In genomic region chr4:25378130-25378743, GRCh38 we compare ENCODE assay signal across 9 cellular contexts. TPM values are rescaled to one million over a fixed set of nuclear protein-coding genes. Genes with fewer than 3 reads are reported as not detected.
DNase-seq lines count a peak whose midpoint lies in the region; ATAC-seq and TF ChIP-seq lines count a peak whose summit lies in the region.
"Had no signal": no experiment of that assay in that cellular context is flagged by ENCODE, and none has a peak within 500 bp of the region (broad histone marks: within the 10 kb centered on the region; RNA-seq: fewer than 3 reads in every experiment).

No MANE protein-coding gene starts in this region.

- H3K79me2 ChIP-seq in DND-41 (ENCODE audit: insufficient read depth, low read length) (peaks cover 41% of the 10 kb centered on the region), PC-3 (ENCODE audit: low read length) (peaks cover 27% of the 10 kb centered on the region)

- TF ChIP-seq CTCF in DND-41 (IDR thresholded peaks at IDR 0.05; ENCODE audit: borderline replicate concordance, extremely low read depth, low read length, poor library complexity, severe bottlenecking): no peak
- TF ChIP-seq CTCF in PC-3 (conservative IDR thresholded peaks at IDR 0.05; ENCODE audit: low read depth, low read length): no peak
- TF ChIP-seq CTCF in fibroblast of pulmonary artery (IDR thresholded peaks at IDR 0.05; ENCODE audit: low read length, missing control alignments): no peak
- no peak for TF ChIP-seq CTCF in sigmoid colon (IDR thresholded peaks at IDR 0.05)

- H3K36me3 ChIP-seq in DND-41 (ENCODE audit: insufficient read depth, low read length) (peaks cover 43% of the 10 kb centered on the region), PC-3 (ENCODE audit: low read depth, low read length) (no peaks in the 10 kb centered on the region; the same call in 1 of the 2 replicates), sigmoid colon (peaks cover 0 to 30% (median 4%) of the 10 kb centered on the region in 4 donors)

- H3K9ac ChIP-seq in DND-41 (ENCODE audit: low read depth, low read length) (peak overlapping the region; percentile 77), PC-3 (ENCODE audit: low read length) (peak overlapping the region; percentile 89)

- CTCF ChIA-PET in PC-3 (lab: Charles Lee): no interaction called here

- H3K4me1 Mint-ChIP-seq in stimulated activated memory B cell treated with anti-CD40 and anti-IgM and Interleukin-4, amounts not matched to agents 10 μg/mL and 1 μg/mL and 100 μg/mL, for 72 hours: peaks cover 6% of the 10 kb centered on the region

- ATAC-seq in DND-41 (ENCODE audit: insufficient read depth, low read depth): no peak
- ATAC-seq in PC-3: no peak
- ATAC-seq in stimulated activated memory B cell treated with anti-CD40 and anti-IgM and Interleukin-4, amounts not matched to agents 10 μg/mL and 1 μg/mL and 100 μg/mL, for 72 hours: no peak
- ATAC-seq in HG03354 (IDR thresholded peaks at IDR 0.05; ENCODE audit: poor library complexity, severe bottlenecking, unreplicated experiment): no peak
- no peak for ATAC-seq in activated CD4-positive, CD25-positive, alpha-beta regulatory T cell treated with anti-CD3 and anti-CD28 coated beads, Interleukin-2, amount 50 U/mL, for 24 hours

- peaks cover 20% of the 10 kb centered on the region for H3K36me3 Mint-ChIP-seq in stimulated activated memory B cell treated with anti-CD40 and anti-IgM and Interleukin-4, amounts not matched to agents 10 μg/mL and 1 μg/mL and 100 μg/mL, for 72 hours

- H2AFZ ChIP-seq in DND-41 (ENCODE audit: low read depth, low read length) (peak overlapping the region; percentile 84; the same call in 1 of the 2 replicates), PC-3 (ENCODE audit: low read length) (peak overlapping the region; percentile 82)

- H3K4me2 ChIP-seq in DND-41 (ENCODE audit: insufficient read depth, low read length) (peak overlapping the region; percentile 78), PC-3 (ENCODE audit: low read length) (peak overlapping the region; percentile 91)

- no TSS peak for BruUV-seq in PC-3 (replicated peaks; lab: Mats Ljungman, UMichigan)

- intact Hi-C loops in PC-3 (cut with micrococcal nuclease) (no loop called here), sigmoid colon (cut with DNase I) (loop anchor here (5.0 to 10.0 kb wide), 3 partner anchors 146 to 793 kb away; partner anchors contain the start of genes DHX15 and PI4K2B)

- H4K20me1 ChIP-seq in DND-41 (ENCODE audit: insufficient read depth, low read length) (no peaks in the 10 kb centered on the region; the same call in 1 of the 2 replicates), PC-3 (ENCODE audit: low read length) (no peaks in the 10 kb centered on the region)

- no peaks in the 10 kb centered on the region for H3K9me2 ChIP-seq in PC-3 (replicated peaks; ENCODE audit: low read length)

- peaks cover 27% of the 10 kb centered on the region for H3K4me1 ChIP-seq in DND-41 (ENCODE audit: insufficient read depth, low read length)
- peaks cover 12% of the 10 kb centered on the region for H3K4me1 ChIP-seq in PC-3 (ENCODE audit: insufficient read depth, low read length)
- H3K4me1 ChIP-seq in sigmoid colon: peaks cover 0 to 22% (median 19%) of the 10 kb centered on the region in 4 donors

- no peak overlapping the region for H3K27ac Mint-ChIP-seq in stimulated activated memory B cell treated with anti-CD40 and anti-IgM and Interleukin-4, amounts not matched to agents 10 μg/mL and 1 μg/mL and 100 μg/mL, for 72 hours

- H3K4me3 ChIP-seq in DND-41 (ENCODE audit: low read depth in 1 of 2, low read length in 2 of 2): peak overlapping the region; percentile 63 to 90
- peak overlapping the region; percentile 98 for H3K4me3 ChIP-seq in PC-3 (ENCODE audit: low read length)
- peak overlapping the region; percentile 78 for H3K4me3 ChIP-seq in fibroblast of pulmonary artery (replicated peaks; ENCODE audit: low read depth, low read length)
- peak overlapping the region; percentile 67 to 94 (median 74) for H3K4me3 ChIP-seq in sigmoid colon

- H3K27ac ChIP-seq in DND-41 (ENCODE audit: low read length) (peak overlapping the region; percentile 79), PC-3 (ENCODE audit: low read length) (no peak overlapping the region), sigmoid colon (peak overlapping the region in 2 of 4 donors; percentile 79 to 83)

- POLR2A ChIA-PET in PC-3 (lab: Charles Lee; ENCODE audit: unreplicated experiment): no interaction called here

- H3K4me3 Mint-ChIP-seq in stimulated activated memory B cell treated with anti-CD40 and anti-IgM and Interleukin-4, amounts not matched to agents 10 μg/mL and 1 μg/mL and 100 μg/mL, for 72 hours: no peak overlapping the region

- H3K27me3 ChIP-seq in DND-41 (ENCODE audit: insufficient read depth, low read length, poor library complexity) (no peaks in the 10 kb centered on the region), PC-3 (ENCODE audit: low read length) (no peaks in the 10 kb centered on the region), sigmoid colon (no peaks in the 10 kb centered on the region)

- no peak for DNase-seq in DND-41
- no peak for DNase-seq in PC-3
- DNase-seq in fibroblast of pulmonary artery (ENCODE audit: low read depth): no peak
- no peak for DNase-seq in sigmoid colon
- no peak for DNase-seq in NCI-H446 (lab: John Stamatoyannopoulos, UW)
- DNase-seq: NCI-H510A had no signal

- H3K27me3 Mint-ChIP-seq in stimulated activated memory B cell treated with anti-CD40 and anti-IgM and Interleukin-4, amounts not matched to agents 10 μg/mL and 1 μg/mL and 100 μg/mL, for 72 hours: no peaks in the 10 kb centered on the region

- WGBS in sigmoid colon, 2 donors: 80 to 84% methylated on average over 10 of the region's 10 CpGs

- H3K9me3 Mint-ChIP-seq in stimulated activated memory B cell treated with anti-CD40 and anti-IgM and Interleukin-4, amounts not matched to agents 10 μg/mL and 1 μg/mL and 100 μg/mL, for 72 hours: no peaks in the 10 kb centered on the region

- TF ChIP-seq EP300 in sigmoid colon (IDR thresholded peaks at IDR 0.05): no peak

- H3K9me3 ChIP-seq in DND-41 (ENCODE audit: insufficient read depth, low read length, severe bottlenecking) (no peaks in the 10 kb centered on the region), PC-3 (ENCODE audit: low read length) (no peaks in the 10 kb centered on the region), sigmoid colon (no peaks in the 10 kb centered on the region)

- no peak for TF ChIP-seq POLR2A in sigmoid colon (IDR thresholded peaks at IDR 0.05)

- H3F3A ChIP-seq in PC-3 (ENCODE audit: low read length, unreplicated experiment): no peaks in the 10 kb centered on the region

RNA-seq across cellular contexts. Expression of gene ANAPC4, which starts 1.2 kb away (rescaled TPM):
- total RNA-seq in PC-3 (2014; rRNA removed) (11.3 and 14.5 TPM in 2 replicates), sigmoid colon (10 to 100 TPM; 31.4 to 75.1 (median 34.5) TPM)
- polyA plus RNA-seq in sigmoid colon: 10 to 100 TPM in 2 of 3 donors, 1 to 10 TPM in 1; 8.8 to 18.7 (median 12.0) TPM
